In genomic region chr4:8015512-8015911, GRCh38 we compare ENCODE assay signal across 1 cellular context.
TF ChIP-seq lines count a peak whose summit lies in the region.

No MANE protein-coding gene starts in this region.

TF ChIP-seq in HEK293, 187 proteins besides CTCF, POLR2A, EP300 and RAD21 (continued from another document):
- TF ChIP-seq PRDM2 (tag by site-specific recombination; IDR thresholded peaks at IDR 0.05; ENCODE audit: borderline replicate concordance): no peak
- no peak for TF ChIP-seq ZNF248 (tag by site-specific recombination; IDR thresholded peaks at IDR 0.05)
- TF ChIP-seq SP7 (tag by site-specific recombination; IDR thresholded peaks at IDR 0.05): no peak
- no peak for TF ChIP-seq ZNF561 (tag by site-specific recombination; IDR thresholded peaks at IDR 0.05; ENCODE audit: borderline replicate concordance)
- no peak for TF ChIP-seq ZBTB1 (tag by site-specific recombination; IDR thresholded peaks at IDR 0.05)
- no peak for TF ChIP-seq PRDM1 (tag by site-specific recombination; IDR thresholded peaks at IDR 0.05)
- TF ChIP-seq, protein P1, sequence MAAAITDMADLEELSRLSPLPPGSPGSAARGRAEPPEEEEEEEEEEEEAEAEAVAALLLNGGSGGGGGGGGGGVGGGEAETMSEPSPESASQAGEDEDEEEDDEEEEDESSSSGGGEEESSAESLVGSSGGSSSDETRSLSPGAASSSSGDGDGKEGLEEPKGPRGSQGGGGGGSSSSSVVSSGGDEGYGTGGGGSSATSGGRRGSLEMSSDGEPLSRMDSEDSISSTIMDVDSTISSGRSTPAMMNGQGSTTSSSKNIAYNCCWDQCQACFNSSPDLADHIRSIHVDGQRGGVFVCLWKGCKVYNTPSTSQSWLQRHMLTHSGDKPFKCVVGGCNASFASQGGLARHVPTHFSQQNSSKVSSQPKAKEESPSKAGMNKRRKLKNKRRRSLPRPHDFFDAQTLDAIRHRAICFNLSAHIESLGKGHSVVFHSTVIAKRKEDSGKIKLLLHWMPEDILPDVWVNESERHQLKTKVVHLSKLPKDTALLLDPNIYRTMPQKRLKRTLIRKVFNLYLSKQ (tag by site-specific recombination; IDR thresholded peaks at IDR 0.05; ENCODE audit: borderline replicate concordance): no peak
